ENCODE assay signal across 15 cellular contexts in the genomic region with DNA sequence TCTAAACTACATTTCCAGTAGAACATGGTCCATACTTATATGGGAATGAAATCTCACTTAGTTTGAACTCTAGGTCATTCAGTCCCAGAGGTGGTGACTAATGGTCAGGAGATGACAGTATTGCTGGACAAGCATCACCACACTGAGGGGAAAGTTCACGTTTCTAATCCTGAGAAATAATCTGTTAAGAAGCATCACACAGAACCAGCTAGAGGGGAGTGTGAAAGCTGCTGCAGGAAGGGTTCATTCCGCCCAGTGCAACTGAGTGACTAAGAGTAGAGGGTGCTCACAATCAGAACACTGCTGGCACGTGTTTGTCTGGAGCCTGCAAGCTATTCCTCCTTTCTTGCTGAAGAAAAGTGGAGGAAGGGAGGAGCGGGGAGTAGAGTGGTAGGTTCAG. TPM values are rescaled to one million over a fixed set of nuclear protein-coding genes. Genes with fewer than 3 reads are reported as not detected.
DNase-seq lines count a peak whose midpoint lies in the region; ATAC-seq, FAIRE-seq and TF ChIP-seq lines count a peak whose summit lies in the region.
"Had no signal": no experiment of that assay in that cellular context is flagged by ENCODE, and none has a peak within 500 bp of the region (broad histone marks: within the 10 kb centered on the region; RNA-seq: fewer than 3 reads in every experiment).

No MANE protein-coding gene starts in this region.

- H3K79me2 ChIP-seq in PC-9 (ENCODE audit: low read depth) (no peaks in the 10 kb centered on the region), endothelial cell of umbilical vein (ENCODE audit: control insufficient read depth, insufficient read depth, low read length) (peaks cover 80% of the 10 kb centered on the region)

- no peaks in the 10 kb centered on the region for H3K36me3 ChIP-seq in PC-9 (ENCODE audit: low read depth)
- H3K36me3 ChIP-seq in endothelial cell of umbilical vein (ENCODE audit: control insufficient read depth in 2 of 2, extremely low read depth in 1 of 2, insufficient read depth in 2 of 2, low read length in 2 of 2): peaks cover 0 to 7% of the 10 kb centered on the region in 2 experiments
- no peaks in the 10 kb centered on the region for H3K36me3 ChIP-seq in muscle layer of colon (ENCODE audit: insufficient read depth, low read length)
- H3K36me3 ChIP-seq in thyroid gland: no peaks in the 10 kb centered on the region

- H3K9me3 ChIP-seq in PC-9 (ENCODE audit: insufficient read depth, low read depth): no peaks in the 10 kb centered on the region
- no peaks in the 10 kb centered on the region for H3K9me3 ChIP-seq in endothelial cell of umbilical vein (replicated peaks; ENCODE audit: control insufficient read depth, insufficient read depth, low read length)
- H3K9me3 ChIP-seq in muscle layer of colon (ENCODE audit: low read length): no peaks in the 10 kb centered on the region
- H3K9me3 ChIP-seq in thyroid gland: no peaks in the 10 kb centered on the region

- intact Hi-C loops in PC-9 (cut with micrococcal nuclease; ENCODE audit: unreplicated experiment): no loop called here
- intact Hi-C loops in endothelial cell of umbilical vein (cut with micrococcal nuclease): no loop called here
- intact Hi-C loops in thyroid gland (cut with DNase I): no loop called here

- BruUV-seq in PC-9 (replicated peaks; lab: Mats Ljungman, UMichigan): no TSS peak
- no TSS peak for BruUV-seq in endothelial cell of umbilical vein (replicated peaks; lab: Mats Ljungman, UMichigan)

- H3K27ac ChIP-seq in PC-9: peak overlapping the region; percentile 69
- H3K27ac ChIP-seq in endothelial cell of umbilical vein (ENCODE audit: insufficient read depth, low read depth, low read length): no peak overlapping the region
- peak overlapping the region; percentile 96 for H3K27ac ChIP-seq in muscle layer of colon (ENCODE audit: low read depth, low read length)
- peak overlapping the region in 2 of 3 donors; percentile 93 to 99 for H3K27ac ChIP-seq in thyroid gland

- dilution Hi-C loops in endothelial cell of umbilical vein (cut with MboI; ENCODE audit: extremely low pct_ligation_motif_present, low sequenced_read_pairs): no loop called here

- 69 to 73% methylated on average over 4 of the region's 4 CpGs for WGBS in thyroid gland, 2 donors

- POLR2A ChIA-PET in PC-9 (lab: Charles Lee; ENCODE audit: unreplicated experiment) (no interaction called here), endothelial cell of umbilical vein (lab: Charles Lee) (no interaction called here)

- H3K4me1 ChIP-seq in PC-9 (replicated peaks; ENCODE audit: insufficient read depth): peaks cover 26% of the 10 kb centered on the region
- peaks cover 58% of the 10 kb centered on the region for H3K4me1 ChIP-seq in endothelial cell of umbilical vein (ENCODE audit: control insufficient read depth, extremely low read depth, insufficient read depth, low read length)
- H3K4me1 ChIP-seq in muscle layer of colon (ENCODE audit: insufficient read depth, low read length): peaks cover 54% of the 10 kb centered on the region
- H3K4me1 ChIP-seq in thyroid gland: peaks cover 32 to 66% of the 10 kb centered on the region in 2 donors

- H3K27me3 ChIP-seq in PC-9 (ENCODE audit: insufficient read depth, low read depth): no peaks in the 10 kb centered on the region
- H3K27me3 ChIP-seq in endothelial cell of umbilical vein (ENCODE audit: control insufficient read depth in 2 of 2, insufficient read depth in 2 of 2, low read length in 2 of 2): no peaks in the 10 kb centered on the region
- no peaks in the 10 kb centered on the region for H3K27me3 ChIP-seq in muscle layer of colon (ENCODE audit: control insufficient read depth in 1 of 2, insufficient read depth in 2 of 2, low read length in 2 of 2)
- no peaks in the 10 kb centered on the region for H3K27me3 ChIP-seq in thyroid gland

- ATAC-seq in GM19328 (IDR thresholded peaks at IDR 0.05; ENCODE audit: unreplicated experiment): no peak

- H3F3A ChIP-seq in PC-9 (ENCODE audit: insufficient read depth, low read depth): peaks cover 22% of the 10 kb centered on the region; the same call in 1 of the 2 replicates

- H3K9me2 ChIP-seq in PC-9 (ENCODE audit: insufficient read depth): no peaks in the 10 kb centered on the region

- no peaks in the 10 kb centered on the region for H3K9me1 ChIP-seq in endothelial cell of umbilical vein (replicated peaks; ENCODE audit: control insufficient read depth, extremely low read depth, insufficient read depth, low read length)

- no peak overlapping the region for H2AFZ ChIP-seq in PC-9
- no peak overlapping the region for H2AFZ ChIP-seq in endothelial cell of umbilical vein (ENCODE audit: low read depth, low read length)

- CTCF ChIA-PET in PC-9 (lab: Charles Lee) (no interaction called here), endothelial cell of umbilical vein (lab: Charles Lee) (interaction anchor here (1.4 to 4.0 kb wide), 4 partner anchors 16 to 57 kb away, joined by 3 to 42 read pairs (median 4); no protein-coding TSS in a partner anchor)

- no peak overlapping the region for H3K9ac ChIP-seq in endothelial cell of umbilical vein (replicated peaks; ENCODE audit: extremely low read depth, insufficient read depth, low read length)
- peak overlapping the region; percentile 77 for H3K9ac ChIP-seq in muscle layer of colon (ENCODE audit: low read length)

- DNase-seq in PC-9 (peak in 1 of 2 experiments; percentile 82), endothelial cell of umbilical vein (ENCODE audit: low read depth, low spot score) (no peak), thyroid gland (no peak), NCI-H128 (lab: John Stamatoyannopoulos, UW; ENCODE audit: unreplicated experiment) (no peak), GM19239 (ENCODE audit: insufficient read length, low spot score) (no peak), HUDEP-2 (lab: John Stamatoyannopoulos, UW; ENCODE audit: unreplicated experiment in 76 of 76) (no peak)
- DNase-seq: activated T-cell treated with anti-CD3 and anti-CD28 coated beads, Interleukin-2, amount 50 U/mL, for 1 hour; H7; immature natural killer cell; NCI-H1048; stimulated activated CD4-positive, alpha-beta T cell treated with anti-CD3 and anti-CD28 coated beads, Interleukin-12 subunit alpha, Interleukin-12 subunit beta, amount 100 ng/mL, for 4 hours; stimulated activated naive CD4-positive, alpha-beta T cell treated with Interleukin-2 at 50 U/mL for 16 hours had no signal

- H3K4me2 ChIP-seq in PC-9 (peak overlapping the region; percentile 51), endothelial cell of umbilical vein (ENCODE audit: insufficient read depth, low read length) (peak overlapping the region; percentile 79)

- no peak for TF ChIP-seq CTCF in PC-9 (conservative IDR thresholded peaks at IDR 0.05)
- no peak for TF ChIP-seq CTCF in endothelial cell of umbilical vein (IDR thresholded peaks at IDR 0.05; ENCODE audit: extremely low read depth in 1 of 2, insufficient read depth in 1 of 2, low read depth in 1 of 2, low read length in 2 of 2)
- TF ChIP-seq CTCF in thyroid gland (IDR thresholded peaks at IDR 0.05): no peak

- no peaks in the 10 kb centered on the region for H4K20me1 ChIP-seq in PC-9 (ENCODE audit: insufficient read depth)
- H4K20me1 ChIP-seq in endothelial cell of umbilical vein (replicated peaks; ENCODE audit: control insufficient read depth, extremely low read depth, insufficient read depth, low read length): peaks cover 6% of the 10 kb centered on the region

- no peak for FAIRE-seq in endothelial cell of umbilical vein (lab: Jason Lieb, UNC)
- FAIRE-seq in GM19239 (lab: Jason Lieb, UNC): no peak
- FAIRE-seq: colon had no signal

- TF ChIP-seq POLR2A in endothelial cell of umbilical vein (IDR thresholded peaks at IDR 0.05; ENCODE audit: low read depth, low read length): no peak
- TF ChIP-seq POLR2A in thyroid gland (IDR thresholded peaks at IDR 0.05): peak in 1 of 2 donors; percentile 2

- H3K4me3 ChIP-seq in PC-9: no peak overlapping the region
- H3K4me3 ChIP-seq in endothelial cell of umbilical vein (replicated peaks in 1 of 3; ENCODE audit: insufficient read depth in 1 of 3, low read depth in 1 of 3, low read length in 3 of 3): peak overlapping the region in 1 of 3 experiments; percentile 83
- H3K4me3 ChIP-seq in muscle layer of colon (ENCODE audit: low read depth in 1 of 2, low read length in 2 of 2): peak overlapping the region in 1 of 2 donors; percentile 79
- no peak overlapping the region for H3K4me3 ChIP-seq in thyroid gland (replicated peaks in 1 of 3)

TF ChIP-seq in endothelial cell of umbilical vein, 7 proteins besides CTCF, POLR2A, EP300 and RAD21 (continues in another document):
- TF ChIP-seq POLR2AphosphoS5 (IDR thresholded peaks at IDR 0.05; ENCODE audit: insufficient read depth, low read depth, low read length) (no peak), JUN (IDR thresholded peaks at IDR 0.05; ENCODE audit: borderline replicate concordance, insufficient read depth, insufficient read length, low read depth) (no peak), GATA2 (IDR thresholded peaks at IDR 0.05; ENCODE audit: insufficient read depth, insufficient read length, low read depth, low read length) (no peak)
- TF ChIP-seq, protein P1, sequence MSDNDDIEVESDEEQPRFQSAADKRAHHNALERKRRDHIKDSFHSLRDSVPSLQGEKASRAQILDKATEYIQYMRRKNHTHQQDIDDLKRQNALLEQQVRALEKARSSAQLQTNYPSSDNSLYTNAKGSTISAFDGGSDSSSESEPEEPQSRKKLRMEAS (IDR thresholded peaks at IDR 0.05; ENCODE audit: insufficient read depth, insufficient read length): no peak

RNA-seq across cellular contexts. Expression of a gene that starts 2.7 kb away (rescaled TPM):
- total RNA-seq in PC-9 (2021): 12.3 and 24.5 TPM in 2 replicates
- 1,119 and 1,341 TPM in 2 replicates for total RNA-seq in endothelial cell of umbilical vein
- polyA plus RNA-seq in endothelial cell of umbilical vein: 379 and 384 TPM in 2 replicates
- polyA plus RNA-seq in endothelial cell of umbilical vein (2011; cell fraction: cytosol; rRNA removed): 305 and 353 TPM in 2 replicates
- polyA plus RNA-seq in endothelial cell of umbilical vein (2011; cell fraction: nucleus; rRNA removed): 509 and 510 TPM in 2 replicates
- 493 and 639 TPM in 2 replicates for polyA plus RNA-seq in endothelial cell of umbilical vein (2012)
- polyA minus RNA-seq in endothelial cell of umbilical vein: 611 and 680 TPM in 2 replicates
- polyA minus RNA-seq in endothelial cell of umbilical vein (2011; cell fraction: cytosol; rRNA and poly(A)+ RNA removed): 2.3 TPM
- polyA minus RNA-seq in endothelial cell of umbilical vein (2011; cell fraction: nucleus; rRNA and poly(A)+ RNA removed): 490 and 493 TPM in 2 replicates
- 100 to 1,000 TPM in 2 of 4 donors, 10 to 100 TPM in 2; 71.3 to 161 (median 112) TPM for total RNA-seq in thyroid gland
- polyA plus RNA-seq: immature natural killer cell had no signal

RNA-seq across cellular contexts. Expression of a gene that starts 2.8 kb away (rescaled TPM):
- 1.1 and 1.2 TPM in 2 replicates for total RNA-seq in PC-9 (2021)
- total RNA-seq in endothelial cell of umbilical vein: 792 and 935 TPM in 2 replicates
- polyA plus RNA-seq in endothelial cell of umbilical vein: 940 and 1,366 TPM in 2 replicates
- 563 and 570 TPM in 2 replicates for polyA plus RNA-seq in endothelial cell of umbilical vein (2011; cell fraction: cytosol; rRNA removed)
- polyA plus RNA-seq in endothelial cell of umbilical vein (2011; cell fraction: nucleus; rRNA removed): 716 and 1,073 TPM in 2 replicates
- 398 and 736 TPM in 2 replicates for polyA plus RNA-seq in endothelial cell of umbilical vein (2012)
- 769 and 809 TPM in 2 replicates for polyA minus RNA-seq in endothelial cell of umbilical vein
- polyA minus RNA-seq in endothelial cell of umbilical vein (2011; cell fraction: cytosol; rRNA and poly(A)+ RNA removed): 4.8 TPM
- polyA minus RNA-seq in endothelial cell of umbilical vein (2011; cell fraction: nucleus; rRNA and poly(A)+ RNA removed): 669 and 809 TPM in 2 replicates
- total RNA-seq in thyroid gland: 100 to 1,000 TPM in 3 of 4 donors, 10 to 100 TPM in 1; 97.6 to 193 (median 131) TPM
- polyA plus RNA-seq: immature natural killer cell had no signal

Comparison
In these comparisons a context has a peak if more than half of its experiments do, and no peak if none do; other contexts are left out.
1. RNA of a gene that starts 2.8 kb away (total RNA-seq): 792 to 935 TPM in endothelial cell of umbilical vein and 97.6 to 193 TPM in thyroid gland; 1.1 to 1.2 TPM in PC-9; every median in the first group is over 10 times any median in the second.